1 cellular context compared by ENCODE assay signal in genomic region chr14:37594238-37594915, GRCh38.
TF ChIP-seq lines count a peak whose summit lies in the region.

No MANE protein-coding gene starts in this region.

TF ChIP-seq in HepG2, 621 proteins besides CTCF, POLR2A, EP300 and RAD21 (continued from another document and continues in another):
- TF ChIP-seq CREB1 (IDR thresholded peaks at IDR 0.05) (no peak), CREB1 (CRISPR knock-in tag; IDR thresholded peaks at IDR 0.05) (no peak), HINFP (CRISPR knock-in tag; IDR thresholded peaks at IDR 0.05; ENCODE audit: low read depth) (no peak; the same call in 1 of the 2 replicates), RAD51 (IDR thresholded peaks at IDR 0.05; ENCODE audit: borderline replicate concordance) (no peak), CBX5 (CRISPR knock-in tag; IDR thresholded peaks at IDR 0.05; ENCODE audit: borderline replicate concordance) (peak; percentile 74; the same call in 1 of the 2 replicates), TOE1 (CRISPR knock-in tag; IDR thresholded peaks at IDR 0.05) (no peak; the same call in 1 of the 2 replicates), GMEB2 (CRISPR knock-in tag; IDR thresholded peaks at IDR 0.05; ENCODE audit: low read depth) (no peak), NFE2 (CRISPR knock-in tag; IDR thresholded peaks at IDR 0.05) (no peak), MAX (IDR thresholded peaks at IDR 0.05) (no peak), MTA3 (CRISPR knock-in tag; IDR thresholded peaks at IDR 0.05) (no peak; the same call in 1 of the 2 replicates), RFXANK (CRISPR knock-in tag; IDR thresholded peaks at IDR 0.05) (0 out of 2 replicates have a peak, but pooled peaks have one; percentile 25), MNT (IDR thresholded peaks at IDR 0.05) (no peak), SRF (IDR thresholded peaks at IDR 0.05; ENCODE audit: low read depth, low read length) (no peak; the same call in 1 of the 2 replicates), TFE3 (CRISPR knock-in tag; IDR thresholded peaks at IDR 0.05) (no peak), ZNF12 (CRISPR knock-in tag; IDR thresholded peaks at IDR 0.05) (peak; percentile 46), ZNF33A (CRISPR knock-in tag; IDR thresholded peaks at IDR 0.05; ENCODE audit: borderline replicate concordance) (no peak), ATAD3A (CRISPR knock-in tag; IDR thresholded peaks at IDR 0.05) (no peak), ZNF775 (CRISPR knock-in tag; IDR thresholded peaks at IDR 0.05; ENCODE audit: borderline replicate concordance) (no peak), E2F5 (CRISPR knock-in tag; conservative IDR thresholded peaks at IDR 0.05) (no peak), SMAD1 (CRISPR knock-in tag; IDR thresholded peaks at IDR 0.05; ENCODE audit: borderline replicate concordance, low read depth) (0 out of 2 replicates have a peak, but pooled peaks have one; percentile 57), STAT6 (CRISPR knock-in tag; IDR thresholded peaks at IDR 0.05; ENCODE audit: borderline replicate concordance) (peak; percentile 79), PAWR (CRISPR knock-in tag; IDR thresholded peaks at IDR 0.05; ENCODE audit: borderline replicate concordance) (no peak), MEIS2 (CRISPR knock-in tag; IDR thresholded peaks at IDR 0.05) (no peak; the same call in 1 of the 2 replicates), HOMEZ (CRISPR knock-in tag; IDR thresholded peaks at IDR 0.05; ENCODE audit: low read depth) (peak; percentile 71; the same call in 1 of the 2 replicates), ATF1 (CRISPR knock-in tag; IDR thresholded peaks at IDR 0.05) (no peak), ZNF556 (CRISPR knock-in tag; IDR thresholded peaks at IDR 0.05; ENCODE audit: borderline replicate concordance) (no peak), ZNF530 (CRISPR knock-in tag; IDR thresholded peaks at IDR 0.05; ENCODE audit: low read depth) (no peak), ZBTB10 (CRISPR knock-in tag; IDR thresholded peaks at IDR 0.05; ENCODE audit: borderline replicate concordance) (peak; percentile 25; the same call in 1 of the 2 replicates), ZSCAN22 (CRISPR knock-in tag; IDR thresholded peaks at IDR 0.05) (no peak), ZBTB3 (CRISPR knock-in tag; IDR thresholded peaks at IDR 0.05; ENCODE audit: borderline replicate concordance, low read depth) (no peak), SAP130 (CRISPR knock-in tag; IDR thresholded peaks at IDR 0.05; ENCODE audit: low read depth) (peak; percentile 56), HHEX (CRISPR knock-in tag; IDR thresholded peaks at IDR 0.05) (no peak), ZBED4 (CRISPR knock-in tag; IDR thresholded peaks at IDR 0.05; ENCODE audit: borderline replicate concordance) (peak; percentile 88; the same call in 1 of the 2 replicates), ZNF709 (CRISPR knock-in tag; IDR thresholded peaks at IDR 0.05) (peak; percentile 83; the same call in 1 of the 2 replicates), TFAP4 (IDR thresholded peaks at IDR 0.05; ENCODE audit: borderline replicate concordance, low read depth) (no peak), ZNF44 (CRISPR knock-in tag; IDR thresholded peaks at IDR 0.05) (peak; percentile 89; the same call in 1 of the 2 replicates), RNF2 (conservative IDR thresholded peaks at IDR 0.05; ENCODE audit: low read depth) (no peak), KMT2B (CRISPR knock-in tag; IDR thresholded peaks at IDR 0.05) (peak; percentile 79), ZBTB25 (CRISPR knock-in tag; IDR thresholded peaks at IDR 0.05) (peak; percentile 86)
